In genomic region chr13:110261166-110262081, GRCh38 we compare ENCODE assay signal across 1 cellular context.
TF ChIP-seq lines count a peak whose summit lies in the region.

No MANE protein-coding gene starts in this region.

TF ChIP-seq in endothelial cell of umbilical vein, 7 proteins besides CTCF, POLR2A, EP300 and RAD21 (continued from another document):
- TF ChIP-seq, protein P1, sequence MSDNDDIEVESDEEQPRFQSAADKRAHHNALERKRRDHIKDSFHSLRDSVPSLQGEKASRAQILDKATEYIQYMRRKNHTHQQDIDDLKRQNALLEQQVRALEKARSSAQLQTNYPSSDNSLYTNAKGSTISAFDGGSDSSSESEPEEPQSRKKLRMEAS (IDR thresholded peaks at IDR 0.05; ENCODE audit: insufficient read depth, insufficient read length) = no peak
